ENCODE assay signal across 12 cellular contexts in the genomic region with DNA sequence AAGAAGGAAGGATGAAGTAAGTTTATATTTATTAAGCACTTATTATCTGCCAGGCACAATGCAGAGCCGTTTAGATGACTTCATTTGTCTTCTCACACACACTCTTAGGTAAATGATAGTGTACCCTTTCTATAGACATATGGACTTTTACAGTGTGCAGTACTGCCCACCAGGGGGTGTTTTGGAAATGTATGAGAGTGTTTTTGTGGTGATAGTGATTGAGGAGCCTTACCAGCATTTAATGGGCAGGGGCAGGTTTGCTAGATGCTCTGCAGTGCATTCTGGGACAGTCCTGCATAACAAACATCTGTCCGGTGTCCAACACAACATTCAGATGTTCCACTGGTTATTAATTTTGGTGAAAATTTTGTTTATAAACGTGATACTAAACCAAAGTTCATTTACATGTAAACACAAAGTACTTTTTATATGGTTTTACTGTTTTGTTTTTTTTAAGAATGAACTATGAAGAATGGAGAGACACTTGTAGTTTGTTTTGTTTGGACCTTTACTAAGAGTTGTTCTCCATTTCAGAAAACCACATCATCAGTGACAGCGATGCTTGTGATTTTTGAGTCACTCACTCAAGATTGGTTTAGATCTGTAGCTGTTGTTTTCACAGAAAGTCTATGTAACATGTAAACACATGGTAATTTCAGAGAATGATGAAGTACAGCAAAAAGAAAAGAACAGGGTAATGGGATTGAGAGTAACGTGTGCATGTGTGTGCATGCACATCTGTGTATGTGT. TPM values are rescaled to one million over a fixed set of nuclear protein-coding genes. Genes with fewer than 3 reads are reported as not detected.
A peak's percentile ranks its signal among the peaks of the same experiment; 100 is the strongest.
DNase-seq lines count a peak whose midpoint lies in the region; ATAC-seq and TF ChIP-seq lines count a peak whose summit lies in the region.
"Had no signal": no experiment of that assay in that cellular context is flagged by ENCODE, and none has a peak within 500 bp of the region (broad histone marks: within the 10 kb centered on the region; RNA-seq: fewer than 3 reads in every experiment).

No MANE protein-coding gene starts in this region.

- no peaks in the 10 kb centered on the region for H4K20me1 ChIP-seq in PC-9 (ENCODE audit: insufficient read depth)

- no TSS peak for BruUV-seq in PC-9 (replicated peaks; lab: Mats Ljungman, UMichigan)

- ATAC-seq in HG02623 (IDR thresholded peaks at IDR 0.05; ENCODE audit: unreplicated experiment) (no peak), HG02678 (IDR thresholded peaks at IDR 0.05; ENCODE audit: unreplicated experiment) (no peak), omental fat pad (ENCODE audit: low FRiP score) (no peak)
- ATAC-seq: heart left ventricle, sciatic nerve had no signal

- no peaks in the 10 kb centered on the region for H3K27me3 ChIP-seq in AG04450 (ENCODE audit: control insufficient read depth, insufficient read depth, low read length)
- no peaks in the 10 kb centered on the region for H3K27me3 ChIP-seq in PC-9 (ENCODE audit: insufficient read depth, low read depth)
- H3K27me3 ChIP-seq: heart left ventricle had no signal

- H3K27ac ChIP-seq in AG04450 (ENCODE audit: low read depth, low read length) (no peak overlapping the region), PC-9 (no peak overlapping the region)
- H3K27ac ChIP-seq: heart left ventricle, RWPE1 had no signal

- peak; percentile 66 for TF ChIP-seq CTCF in AG04450 (IDR thresholded peaks at IDR 0.05; ENCODE audit: low read depth, low read length)
- TF ChIP-seq CTCF in PC-9 (conservative IDR thresholded peaks at IDR 0.05) = peak; percentile 68
- peak; percentile 58 for TF ChIP-seq CTCF in fibroblast of pulmonary artery (IDR thresholded peaks at IDR 0.05; ENCODE audit: low read length, missing control alignments)
- no peak for TF ChIP-seq CTCF in omental fat pad (IDR thresholded peaks at IDR 0.05)

- peaks cover 7% of the 10 kb centered on the region; the same call in 1 of the 2 replicates for H3K36me3 ChIP-seq in PC-9 (ENCODE audit: low read depth)

- POLR2A ChIA-PET in AG04450 (lab: Yijun Ruan, JAX) = no interaction called here
- POLR2A ChIA-PET in PC-9 (lab: Charles Lee; ENCODE audit: unreplicated experiment) = no interaction called here

- no peaks in the 10 kb centered on the region for H3F3A ChIP-seq in PC-9 (ENCODE audit: insufficient read depth, low read depth)

- H3K4me2 ChIP-seq in PC-9 = no peak overlapping the region

- no peaks in the 10 kb centered on the region for H3K4me1 ChIP-seq in PC-9 (replicated peaks; ENCODE audit: insufficient read depth)
- H3K4me1 ChIP-seq: heart left ventricle had no signal

- intact Hi-C loops in PC-9 (cut with micrococcal nuclease; ENCODE audit: unreplicated experiment) = no loop called here

- H3K4me3 ChIP-seq in AG04450 (ENCODE audit: low read depth, low read length) = no peak overlapping the region
- H3K4me3 ChIP-seq in PC-9 = no peak overlapping the region
- H3K4me3 ChIP-seq in fibroblast of pulmonary artery (replicated peaks; ENCODE audit: low read depth, low read length) = no peak overlapping the region
- H3K4me3 ChIP-seq: heart left ventricle had no signal

- H3K9me2 ChIP-seq in PC-9 (ENCODE audit: insufficient read depth) = no peaks in the 10 kb centered on the region

- CTCF ChIA-PET in AG04450 (lab: Charles Lee) (interaction anchor here (0.6 to 1.0 kb wide), 2 partner anchors 14 to 16 kb away, joined by 3 to 4 read pairs; no protein-coding TSS in a partner anchor), PC-9 (lab: Charles Lee) (no interaction called here)

- no peaks in the 10 kb centered on the region for H3K9me3 ChIP-seq in AG04450 (ENCODE audit: control insufficient read depth, insufficient read depth, low read length)
- no peaks in the 10 kb centered on the region for H3K9me3 ChIP-seq in PC-9 (ENCODE audit: insufficient read depth, low read depth)

- no peak overlapping the region for H2AFZ ChIP-seq in PC-9

- DNase-seq in AG04450 (ENCODE audit: low read depth, low spot score) = no peak
- peak; percentile 63 for DNase-seq in ELR (ENCODE audit: low read depth)
- DNase-seq in PC-9 = no peak
- DNase-seq in fibroblast of pulmonary artery (ENCODE audit: low read depth) = peak; percentile 29
- no peak for DNase-seq in COR-L47 (lab: John Stamatoyannopoulos, UW)
- no peak for DNase-seq in omental fat pad (ENCODE audit: low spot score)
- DNase-seq: heart left ventricle had no signal

- no peaks in the 10 kb centered on the region for H3K79me2 ChIP-seq in PC-9 (ENCODE audit: low read depth)

RNA-seq across cellular contexts. Expression of a gene that starts 19.9 kb away (rescaled TPM):
- polyA plus RNA-seq in AG04450 (2011; rRNA removed) = 0.30 and 0.31 TPM in 2 replicates
- 0.28 and 0.56 TPM in 2 replicates for polyA minus RNA-seq in AG04450 (2011; rRNA and poly(A)+ RNA removed)
- 0.15 TPM in 1 of 2 replicates, not detected in the other for total RNA-seq in PC-9 (2021)
- total RNA-seq in omental fat pad = under 1 TPM in 3 of 4 donors, not detected in 1; 0.47 to 0.60 (median 0.56) TPM
- total RNA-seq: sciatic nerve, subcutaneous adipose tissue had no signal

RNA-seq across cellular contexts. Expression of a gene that starts 33.9 kb away (rescaled TPM):
- polyA plus RNA-seq in AG04450 (2011; rRNA removed) = not detected in 2 replicates
- polyA minus RNA-seq in AG04450 (2011; rRNA and poly(A)+ RNA removed) = not detected in 2 replicates
- total RNA-seq in PC-9 (2021) = not detected in 2 replicates
- not detected for total RNA-seq in omental fat pad
- total RNA-seq: heart left ventricle, sciatic nerve, subcutaneous adipose tissue had no signal
- polyA plus RNA-seq: heart left ventricle had no signal

RNA-seq across cellular contexts. Expression of a gene that starts 43.2 kb away (rescaled TPM):
- not detected in 2 replicates for polyA plus RNA-seq in AG04450 (2011; rRNA removed)
- not detected in 2 replicates for polyA minus RNA-seq in AG04450 (2011; rRNA and poly(A)+ RNA removed)
- not detected in 2 replicates for total RNA-seq in PC-9 (2021)
- not detected for total RNA-seq in omental fat pad
- total RNA-seq: heart left ventricle, sciatic nerve, subcutaneous adipose tissue had no signal
- polyA plus RNA-seq: heart left ventricle had no signal

Comparison
In these comparisons a context has a peak if more than half of its experiments do, and no peak if none do; other contexts are left out.
1. DNase-seq: peak in ELR (single experiment) and fibroblast of pulmonary artery (single experiment); none in AG04450 (single experiment), PC-9 (0 of 2), COR-L47 (single experiment) and omental fat pad (single experiment).
2. CTCF ChIP-seq: peak in AG04450 (single experiment), PC-9 (single experiment) and fibroblast of pulmonary artery (single experiment); none in omental fat pad (0 of 3).